In genomic region chr2:174012347-174013309, GRCh38 we compare ENCODE assay signal across 8 cellular contexts. TPM values are rescaled to one million over a fixed set of nuclear protein-coding genes. Genes with fewer than 3 reads are reported as not detected.
DNase-seq lines count a peak whose midpoint lies in the region; ATAC-seq, FAIRE-seq and TF ChIP-seq lines count a peak whose summit lies in the region.

No MANE protein-coding gene starts in this region.

- peak overlapping the region; percentile 73 for H3K4me2 ChIP-seq in mammary epithelial cell (ENCODE audit: insufficient read depth, low read depth, low read length)

- DNase-seq in GM12891 (ENCODE audit: insufficient read length, low spot score) (peak; percentile 48), mammary epithelial cell (no peak), immature natural killer cell (peak; percentile 61 to 65 (median 65)), spleen (peak; percentile 88), NCI-H526 treated with DMSO at 0.1 percent for 48 hours (lab: John Stamatoyannopoulos, UW) (no peak)
- DNase-seq in T-helper 2 cell treated with Interferon-gamma antibody and Interleukin-4, amounts not matched to agents 5 μg/mL and 100 μg/mL, for 36 hours (ENCODE audit: low spot score): no peak

- no peak for ATAC-seq in HG02981 (IDR thresholded peaks at IDR 0.05; ENCODE audit: unreplicated experiment)
- no peak for ATAC-seq in HG03159 (IDR thresholded peaks at IDR 0.05; ENCODE audit: unreplicated experiment)

- dilution Hi-C loops in mammary epithelial cell (cut with HindIII; ENCODE audit: low sequenced_read_pairs): no loop called here

- CTCF ChIA-PET in mammary epithelial cell (lab: Charles Lee; ENCODE audit: low non-redundant PET): no interaction called here

- in situ Hi-C loops in mammary epithelial cell (cut with MboI; ENCODE audit: low sequenced_read_pairs in 2 of 2): no loop called here

- H3K27me3 Mint-ChIP-seq in T-helper 2 cell treated with Interferon-gamma antibody and Interleukin-4, amounts not matched to agents 5 μg/mL and 100 μg/mL, for 36 hours (ENCODE audit: low read depth): peaks cover 5% of the 10 kb centered on the region
- H3K27me3 Mint-ChIP-seq in immature natural killer cell (ENCODE audit: low read depth in 3 of 3): peaks cover 0 to 2% (median 2%) of the 10 kb centered on the region in 3 donors

- H3K4me3 ChIP-seq in mammary epithelial cell (replicated peaks in 1 of 3; ENCODE audit: insufficient read depth in 1 of 3, low read depth in 2 of 3, low read length in 3 of 3) (peak overlapping the region in 2 of 3 experiments; percentile 31 to 40), spleen (peak overlapping the region; percentile 12 to 67 (median 34))

- H3K27me3 ChIP-seq in mammary epithelial cell (ENCODE audit: insufficient read depth, low read length) (no peaks in the 10 kb centered on the region), spleen (replicated peaks in 1 of 7) (peaks cover 0 to 9% (median 0%) of the 10 kb centered on the region in 7 donors)

- TF ChIP-seq POLR2A in GM12891 (IDR thresholded peaks at IDR 0.05; ENCODE audit: low read depth, low read length): no peak
- TF ChIP-seq POLR2A in spleen (IDR thresholded peaks at IDR 0.05): no peak

- H3K9me3 Mint-ChIP-seq in T-helper 2 cell treated with Interferon-gamma antibody and Interleukin-4, amounts not matched to agents 5 μg/mL and 100 μg/mL, for 36 hours: no peaks in the 10 kb centered on the region
- H3K9me3 Mint-ChIP-seq in immature natural killer cell: no peaks in the 10 kb centered on the region

- H3K4me1 ChIP-seq in mammary epithelial cell (ENCODE audit: insufficient read depth, low read length) (peaks cover 5% of the 10 kb centered on the region), spleen (peaks cover 0 to 40% (median 19%) of the 10 kb centered on the region in 6 donors)

- peak; percentile 81 for FAIRE-seq in GM12891 (lab: Jason Lieb, UNC)

- 60% methylated on average over 6 of the region's 56 CpGs for WGBS in mammary epithelial cell (ENCODE audit: low coverage, missing lambda C conversion rate)
- WGBS in spleen, 5 donors: 17 to 27% (median 25%) methylated on average over 46 to 56 of the region's 56 CpGs

- H3K4me1 Mint-ChIP-seq in T-helper 2 cell treated with Interferon-gamma antibody and Interleukin-4, amounts not matched to agents 5 μg/mL and 100 μg/mL, for 36 hours (ENCODE audit: low read depth): no peaks in the 10 kb centered on the region
- peaks cover 16 to 22% of the 10 kb centered on the region in 2 donors for H3K4me1 Mint-ChIP-seq in immature natural killer cell

- peak overlapping the region; percentile 84 for H2AFZ ChIP-seq in mammary epithelial cell (ENCODE audit: low read depth, low read length)

- no peak for TF ChIP-seq CTCF in mammary epithelial cell (conservative IDR thresholded peaks at IDR 0.05 in 1 of 2, IDR thresholded peaks at IDR 0.05 in 1 of 2; ENCODE audit: extremely low read depth in 1 of 2, insufficient read depth in 1 of 2, low read depth in 1 of 2, low read length in 2 of 2)
- TF ChIP-seq CTCF in spleen (IDR thresholded peaks at IDR 0.05 in 8 of 11, conservative IDR thresholded peaks at IDR 0.05 in 3 of 11): no peak

- BruUV-seq in mammary epithelial cell (replicated peaks; lab: Mats Ljungman, UMichigan): no TSS peak

- no peaks in the 10 kb centered on the region for H3K36me3 ChIP-seq in mammary epithelial cell (ENCODE audit: insufficient read depth, low read length)
- no peaks in the 10 kb centered on the region for H3K36me3 ChIP-seq in spleen

- H3K79me2 ChIP-seq in mammary epithelial cell (ENCODE audit: insufficient read depth, low read length): no peaks in the 10 kb centered on the region

- no peaks in the 10 kb centered on the region for H4K20me1 ChIP-seq in mammary epithelial cell (ENCODE audit: insufficient read depth, low read length)

- H3K9me3 ChIP-seq in mammary epithelial cell (replicated peaks; ENCODE audit: insufficient read depth, low read length) (no peaks in the 10 kb centered on the region), spleen (no peaks in the 10 kb centered on the region)

- intact Hi-C loops in mammary epithelial cell (cut with micrococcal nuclease) (no loop called here), spleen (cut with DNase I; ENCODE audit: low total_unique reads) (no loop called here)

- H3K36me3 Mint-ChIP-seq in T-helper 2 cell treated with Interferon-gamma antibody and Interleukin-4, amounts not matched to agents 5 μg/mL and 100 μg/mL, for 36 hours (ENCODE audit: low read depth): no peaks in the 10 kb centered on the region
- H3K36me3 Mint-ChIP-seq in immature natural killer cell: no peaks in the 10 kb centered on the region

- H3K27ac Mint-ChIP-seq in T-helper 2 cell treated with Interferon-gamma antibody and Interleukin-4, amounts not matched to agents 5 μg/mL and 100 μg/mL, for 36 hours: no peak overlapping the region
- H3K27ac Mint-ChIP-seq in immature natural killer cell: peak overlapping the region; percentile 30 to 74 (median 58)

- H3K27ac ChIP-seq in mammary epithelial cell (ENCODE audit: insufficient read depth, low read depth, low read length): no peak overlapping the region
- peak overlapping the region; percentile 72 to 88 (median 82) for H3K27ac ChIP-seq in spleen

- H3K4me3 Mint-ChIP-seq in T-helper 2 cell treated with Interferon-gamma antibody and Interleukin-4, amounts not matched to agents 5 μg/mL and 100 μg/mL, for 36 hours: peak overlapping the region; percentile 13
- peak overlapping the region; percentile 74 to 80 (median 77) for H3K4me3 Mint-ChIP-seq in immature natural killer cell

- no peak overlapping the region for H3K9ac ChIP-seq in mammary epithelial cell (ENCODE audit: insufficient read depth, low read length)

TF ChIP-seq in GM12891, 5 proteins besides CTCF, POLR2A, EP300 and RAD21:
- TF ChIP-seq SPI1 (IDR thresholded peaks at IDR 0.05; ENCODE audit: low read depth, low read length): peak; percentile 25
- no peak for TF ChIP-seq POU2F2 (IDR thresholded peaks at IDR 0.05; ENCODE audit: low read depth, low read length)

RNA-seq across cellular contexts. Expression of gene SP3, which starts 47.5 kb away (rescaled TPM):
- 19.9 TPM for polyA plus RNA-seq in GM12891 (2012; ENCODE audit: low read depth, missing spikeins)
- 10 to 100 TPM; 64.1 to 79.5 TPM for total RNA-seq in mammary epithelial cell
- 28.5 TPM for polyA plus RNA-seq in mammary epithelial cell
- 87.4 TPM for polyA minus RNA-seq in mammary epithelial cell
- polyA plus RNA-seq in immature natural killer cell: 10 to 100 TPM; 48.6 to 77.4 (median 53.2) TPM
- 100 to 1,000 TPM in 4 of 7 donors, 10 to 100 TPM in 3; 97.9 to 140 (median 103) TPM for total RNA-seq in spleen
- 10 to 100 TPM; 17.4 to 23.2 (median 22.8) TPM for polyA plus RNA-seq in spleen

Comparison
In these comparisons a context has a peak if more than half of its experiments do, and no peak if none do; other contexts are left out.
1. DNase-seq: peak in GM12891 (single experiment), immature natural killer cell (3 of 3) and spleen (single experiment); none in T-helper 2 cell treated with Interferon-gamma antibody and Interleukin-4, amounts not matched to agents 5 μg/mL and 100 μg/mL, for 36 hours (single experiment), mammary epithelial cell (single experiment) and NCI-H526 treated with DMSO at 0.1 percent for 48 hours (single experiment).